In the genomic region with DNA sequence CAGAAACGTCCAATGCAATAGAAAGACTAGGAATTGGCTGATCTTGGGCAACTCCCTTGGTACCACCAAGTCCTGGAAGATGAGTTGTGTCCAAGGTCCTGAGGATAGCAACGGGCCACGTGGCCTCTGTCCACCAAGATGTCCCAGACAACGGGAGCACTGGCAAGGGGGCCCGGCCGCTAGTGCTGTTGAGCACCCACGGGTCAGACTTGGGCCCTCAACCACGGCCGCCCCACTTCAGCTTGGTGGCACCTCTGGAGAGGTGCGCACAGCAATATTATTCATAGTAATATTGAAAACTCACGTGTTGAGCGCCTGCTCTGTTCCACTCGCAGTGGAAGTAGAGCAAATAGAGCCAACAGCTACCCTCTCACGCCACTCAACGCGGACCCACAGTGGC, we compare ENCODE assay signal across 24 cellular contexts.
"Had no signal": no experiment of that assay in that cellular context is flagged by ENCODE, and none has a peak within 500 bp of the region (broad histone marks: within the 10 kb centered on the region; RNA-seq: fewer than 3 reads in every experiment).

No MANE protein-coding gene starts in this region.

- DNase-seq: activated CD4-positive, alpha-beta memory T cell treated with anti-CD3 and anti-CD28 coated beads for 36 hours; activated CD4-positive, alpha-beta T cell treated with anti-CD3 and anti-CD28 coated beads, Interleukin-2, amount 10 ng/mL, durations not matched to agents 24 days and 14 days; activated CD4-positive, CD25-positive, alpha-beta regulatory T cell treated with anti-CD3 and anti-CD28 coated beads, Interleukin-2, amount 50 U/mL, for 72 hours; activated CD8-positive, alpha-beta memory T cell treated with anti-CD3 and anti-CD28 coated beads, Interleukin-2, amount 50 U/mL, for 4 hours; activated gamma-delta T cell treated with Interleukin-2 at 50 U/mL for 16 hours; activated naive CD4-positive, alpha-beta T cell treated with anti-CD3 and anti-CD28 coated beads, Interleukin-2, amount 50 U/mL, for 16 hours; amniotic stem cell; brain microvascular endothelial cell; effector CD4-positive, alpha-beta T cell; foreskin keratinocyte; heart left ventricle; hypothalamus; immature natural killer cell; stimulated activated CD4-positive, alpha-beta T cell treated with anti-CD3 and anti-CD28 coated beads, Interleukin-2, amount 100 ng/mL, for 48 hours; stimulated activated naive CD8-positive, alpha-beta T cell treated with anti-CD3 and anti-CD28 coated beads, Interleukin-15, Interleukin-2, amounts not matched to agents 100 U/mL and 50 U/mL, for 24 hours; T1000; testis; WERI-Rb-1 had no signal

- H3K9me3 Mint-ChIP-seq: activated CD4-positive, alpha-beta T cell treated with anti-CD3 and anti-CD28 coated beads, Interleukin-2, amount 10 ng/mL, durations not matched to agents 24 days and 14 days; activated T-helper 1 cell treated with anti-CD3 and anti-CD28 coated beads, Interleukin-12 subunit alpha, Interleukin-12 subunit beta, Interleukin-2, Interleukin-4 antibody, amounts not matched to agents 30 ng/mL and 10 ng/mL and 1 ng/mL, durations not matched to agents 14 hours and 24 hours and 36 hours; immature natural killer cell; type B pancreatic cell had no signal

- H3K27ac Mint-ChIP-seq: immature natural killer cell, type B pancreatic cell had no signal

- H3K4me3 Mint-ChIP-seq: activated CD4-positive, alpha-beta memory T cell treated with anti-CD3 and anti-CD28 coated beads for 36 hours; activated CD4-positive, alpha-beta T cell treated with anti-CD3 and anti-CD28 coated beads, Interleukin-2, amount 10 ng/mL, durations not matched to agents 24 days and 14 days; activated T-helper 1 cell treated with anti-CD3 and anti-CD28 coated beads, Interleukin-12 subunit alpha, Interleukin-12 subunit beta, Interleukin-2, Interleukin-4 antibody, amounts not matched to agents 30 ng/mL and 10 ng/mL and 1 ng/mL, durations not matched to agents 14 hours and 24 hours and 36 hours; immature natural killer cell; type B pancreatic cell had no signal

- ATAC-seq: foreskin keratinocyte; heart left ventricle; pancreas; psoas muscle; stimulated activated naive CD8-positive, alpha-beta T cell treated with anti-CD3 and anti-CD28 coated beads, Interleukin-15, Interleukin-2, amounts not matched to agents 100 U/mL and 50 U/mL, for 24 hours had no signal

- H3K4me1 Mint-ChIP-seq: immature natural killer cell had no signal

- H3K4me3 ChIP-seq: esophagus muscularis mucosa, heart left ventricle, pancreas, psoas muscle, testis, vagina had no signal

- H3K27me3 Mint-ChIP-seq: activated CD4-positive, alpha-beta memory T cell treated with anti-CD3 and anti-CD28 coated beads for 36 hours; activated CD4-positive, alpha-beta T cell treated with anti-CD3 and anti-CD28 coated beads, Interleukin-2, amount 10 ng/mL, durations not matched to agents 24 days and 14 days; type B pancreatic cell had no signal

- H3K9me3 ChIP-seq: esophagus muscularis mucosa, heart left ventricle, pancreas, psoas muscle, testis, vagina had no signal
